8 cellular contexts compared by ENCODE assay signal in the genomic region with DNA sequence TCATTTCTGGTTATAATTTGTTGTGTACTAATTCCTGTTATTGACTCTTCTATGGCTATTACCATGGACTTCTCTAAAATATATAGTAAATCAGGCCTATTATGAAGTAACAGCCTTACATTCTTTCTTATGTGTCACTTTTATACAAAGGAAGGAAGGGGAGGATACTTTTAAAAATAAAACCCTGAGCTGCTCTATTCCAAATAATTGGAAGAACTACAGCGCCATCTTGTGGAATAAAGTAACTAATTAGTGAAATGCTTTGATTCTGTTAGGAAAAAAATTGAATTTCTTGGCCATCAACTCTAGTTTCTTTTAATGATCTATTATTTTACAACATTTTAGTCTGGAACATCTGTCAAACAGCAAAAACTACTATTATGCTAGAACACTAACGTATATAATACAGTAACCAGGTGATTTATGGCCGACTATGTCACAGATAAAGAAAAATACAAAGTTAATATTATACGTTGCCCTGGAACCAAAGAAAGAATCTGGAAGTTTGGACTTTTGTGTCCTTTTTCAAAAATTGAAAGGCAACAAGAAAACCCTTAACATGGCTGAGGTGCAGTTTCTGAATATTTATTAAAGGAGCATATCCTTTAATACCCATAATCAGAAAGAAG. TPM values are rescaled to one million over a fixed set of nuclear protein-coding genes. Genes with fewer than 3 reads are reported as not detected.
A peak's percentile ranks its signal among the peaks of the same experiment; 100 is the strongest.
DNase-seq lines count a peak whose midpoint lies in the region; ATAC-seq and TF ChIP-seq lines count a peak whose summit lies in the region.

No MANE protein-coding gene starts in this region.

- H2AFZ ChIP-seq in neural progenitor cell (replicated peaks): no peak overlapping the region

- in situ Hi-C loops in SK-MEL-5 (cut with HindIII; ENCODE audit: low pct_unique_long_range_greater_than_20kb, low sequenced_read_pairs): no loop called here

- H3K27me3 ChIP-seq in BJ (ENCODE audit: control insufficient read depth, insufficient read depth, low read length) (no peaks in the 10 kb centered on the region), esophagus squamous epithelium (no peaks in the 10 kb centered on the region), neural progenitor cell (no peaks in the 10 kb centered on the region)

- peak; percentile 78 for ATAC-seq in GM19351 (IDR thresholded peaks at IDR 0.05; ENCODE audit: unreplicated experiment)
- no peak for ATAC-seq in stimulated activated naive CD8-positive, alpha-beta T cell treated with anti-CD3 and anti-CD28 coated beads, Interleukin-15, amount 100 ng/mL, for 72 hours

- no peak overlapping the region for H3K4me3 ChIP-seq in BJ (ENCODE audit: low read depth, low read length)
- no peak overlapping the region for H3K4me3 ChIP-seq in esophagus squamous epithelium
- no peak overlapping the region for H3K4me3 ChIP-seq in neural progenitor cell

- no peak overlapping the region for H3K4me3 Mint-ChIP-seq in neural progenitor cell
- no peak overlapping the region for H3K4me3 Mint-ChIP-seq in stimulated activated naive CD8-positive, alpha-beta T cell treated with anti-CD3 and anti-CD28 coated beads, Interleukin-15, amount 100 ng/mL, for 72 hours

- intact Hi-C loops in esophagus squamous epithelium (cut with DNase I): no loop called here

- H3K4me1 Mint-ChIP-seq in neural progenitor cell: peaks cover 21% of the 10 kb centered on the region
- no peaks in the 10 kb centered on the region for H3K4me1 Mint-ChIP-seq in stimulated activated naive CD8-positive, alpha-beta T cell treated with anti-CD3 and anti-CD28 coated beads, Interleukin-15, amount 100 ng/mL, for 72 hours

- H3K27ac Mint-ChIP-seq in neural progenitor cell: no peak overlapping the region
- no peak overlapping the region for H3K27ac Mint-ChIP-seq in stimulated activated naive CD8-positive, alpha-beta T cell treated with anti-CD3 and anti-CD28 coated beads, Interleukin-15, amount 100 ng/mL, for 72 hours

- H3K27ac ChIP-seq in esophagus squamous epithelium (no peak overlapping the region), neural progenitor cell (no peak overlapping the region)

- H3K9ac ChIP-seq in neural progenitor cell: no peak overlapping the region

- no peak for TF ChIP-seq POLR2A in esophagus squamous epithelium (IDR thresholded peaks at IDR 0.05)

- no peaks in the 10 kb centered on the region for H3K79me2 ChIP-seq in neural progenitor cell (ENCODE audit: low read depth)

- no peaks in the 10 kb centered on the region for H3K9me3 ChIP-seq in esophagus squamous epithelium
- no peaks in the 10 kb centered on the region for H3K9me3 ChIP-seq in neural progenitor cell (ENCODE audit: low read depth)

- no peaks in the 10 kb centered on the region for H4K20me1 ChIP-seq in neural progenitor cell (ENCODE audit: low read depth)

- H3K4me2 ChIP-seq in neural progenitor cell: no peak overlapping the region

- H3K36me3 ChIP-seq in BJ (ENCODE audit: control insufficient read depth, insufficient read depth, low read length): no peaks in the 10 kb centered on the region
- no peaks in the 10 kb centered on the region for H3K36me3 ChIP-seq in esophagus squamous epithelium
- no peaks in the 10 kb centered on the region for H3K36me3 ChIP-seq in neural progenitor cell

- CTCF ChIA-PET in BJ (lab: Yijun Ruan, JAX): interaction anchor here (0.7 to 2.9 kb wide), 13 partner anchors 8 to 1016 kb away, joined by 3 to 12 read pairs (median 4); no protein-coding TSS in a partner anchor

- no peaks in the 10 kb centered on the region for H3K27me3 Mint-ChIP-seq in neural progenitor cell (ENCODE audit: insufficient read depth, low read depth)
- no peaks in the 10 kb centered on the region for H3K27me3 Mint-ChIP-seq in stimulated activated naive CD8-positive, alpha-beta T cell treated with anti-CD3 and anti-CD28 coated beads, Interleukin-15, amount 100 ng/mL, for 72 hours

- H3F3A ChIP-seq in neural progenitor cell (ENCODE audit: low read depth): no peaks in the 10 kb centered on the region

- peaks cover 12% of the 10 kb centered on the region for H3K9me3 Mint-ChIP-seq in neural progenitor cell
- H3K9me3 Mint-ChIP-seq in stimulated activated naive CD8-positive, alpha-beta T cell treated with anti-CD3 and anti-CD28 coated beads, Interleukin-15, amount 100 ng/mL, for 72 hours: no peaks in the 10 kb centered on the region

- POLR2A ChIA-PET in BJ (lab: Charles Lee): interaction anchor here (0.7 kb wide), 1 partner anchor 990 kb away, joined by 3 read pairs; no protein-coding TSS in a partner anchor

- WGBS in esophagus squamous epithelium, 2 donors: 31 to 33% methylated on average over 4 of the region's 4 CpGs

- DNase-seq in BJ (ENCODE audit: low read depth): peak; percentile 5
- DNase-seq in NCI-H1048 (lab: John Stamatoyannopoulos, UW): peak; percentile 66
- peak; percentile 80 for DNase-seq in SK-MEL-5 (ENCODE audit: low read depth, low spot score)
- DNase-seq in esophagus squamous epithelium (lab: John Stamatoyannopoulos, UW): no peak
- DNase-seq in neural progenitor cell (ENCODE audit: low spot score): peak; percentile 94
- no peak for DNase-seq in stimulated activated CD4-positive, alpha-beta T cell treated with anti-CD3 and anti-CD28 coated beads, Interleukin-4, amount 100 ng/mL, for 24 hours
- DNase-seq in stimulated activated naive CD8-positive, alpha-beta T cell treated with anti-CD3 and anti-CD28 coated beads, Interleukin-15, amount 100 ng/mL, for 72 hours: no peak

- no peaks in the 10 kb centered on the region for H3K4me1 ChIP-seq in esophagus squamous epithelium
- no peaks in the 10 kb centered on the region for H3K4me1 ChIP-seq in neural progenitor cell

- peak; percentile 44 for TF ChIP-seq CTCF in BJ (IDR thresholded peaks at IDR 0.05; ENCODE audit: insufficient read depth, low read depth, low read length)
- peak in 5 of 6 experiments; percentile 46 to 72 (median 54) for TF ChIP-seq CTCF in esophagus squamous epithelium (IDR thresholded peaks at IDR 0.05)
- peak; percentile 83 for TF ChIP-seq CTCF in neural progenitor cell (IDR thresholded peaks at IDR 0.05)

- no peaks in the 10 kb centered on the region for H3K36me3 Mint-ChIP-seq in neural progenitor cell

RNA-seq across cellular contexts. Expression of gene NELL2, which starts 55.0 kb away (rescaled TPM):
- 0.16 and 0.23 TPM in 2 replicates for polyA plus RNA-seq in BJ (2011; rRNA removed)
- polyA minus RNA-seq in BJ (2011; rRNA and poly(A)+ RNA removed): not detected in 2 replicates
- 0.21 and 0.45 TPM in 2 replicates for total RNA-seq in SK-MEL-5 (2014; rRNA removed; shearing (Covaris generic))
- 0.28 and 1.7 TPM in 2 replicates for polyA plus RNA-seq in SK-MEL-5 (2015; cell fraction: cytosol; rRNA removed)
- polyA plus RNA-seq in SK-MEL-5 (2015; cell fraction: nucleus; rRNA removed): not detected in 2 replicates
- total RNA-seq in esophagus squamous epithelium (10 to 100 TPM in 1 of 4 donors, 1 to 10 TPM in 1, under 1 TPM in 2; 0.23 to 11.4 (median 1.7) TPM), neural progenitor cell (ENCODE audit: low replicate concordance) (317 and 398 TPM in 2 replicates)

Comparison
In these comparisons a context has a peak if more than half of its experiments do, and no peak if none do; other contexts are left out.
1. DNase-seq: peak in BJ (single experiment), NCI-H1048 (single experiment), SK-MEL-5 (single experiment) and neural progenitor cell (single experiment); none in esophagus squamous epithelium (single experiment), stimulated activated CD4-positive, alpha-beta T cell treated with anti-CD3 and anti-CD28 coated beads, Interleukin-4, amount 100 ng/mL, for 24 hours (single experiment) and stimulated activated naive CD8-positive, alpha-beta T cell treated with anti-CD3 and anti-CD28 coated beads, Interleukin-15, amount 100 ng/mL, for 72 hours (0 of 2).
2. RNA of gene NELL2, which starts 55.0 kb away (total RNA-seq): 317 to 398 TPM in neural progenitor cell; 0.23 to 11.4 TPM in esophagus squamous epithelium and 0.21 to 0.45 TPM in SK-MEL-5; every median in the first group is over 10 times any median in the second.
3. Peak in every context shown above with its lines, with median percentiles within 50 percentile points of each other: CTCF ChIP-seq.